36 cellular contexts compared by ENCODE assay signal in the genomic region with DNA sequence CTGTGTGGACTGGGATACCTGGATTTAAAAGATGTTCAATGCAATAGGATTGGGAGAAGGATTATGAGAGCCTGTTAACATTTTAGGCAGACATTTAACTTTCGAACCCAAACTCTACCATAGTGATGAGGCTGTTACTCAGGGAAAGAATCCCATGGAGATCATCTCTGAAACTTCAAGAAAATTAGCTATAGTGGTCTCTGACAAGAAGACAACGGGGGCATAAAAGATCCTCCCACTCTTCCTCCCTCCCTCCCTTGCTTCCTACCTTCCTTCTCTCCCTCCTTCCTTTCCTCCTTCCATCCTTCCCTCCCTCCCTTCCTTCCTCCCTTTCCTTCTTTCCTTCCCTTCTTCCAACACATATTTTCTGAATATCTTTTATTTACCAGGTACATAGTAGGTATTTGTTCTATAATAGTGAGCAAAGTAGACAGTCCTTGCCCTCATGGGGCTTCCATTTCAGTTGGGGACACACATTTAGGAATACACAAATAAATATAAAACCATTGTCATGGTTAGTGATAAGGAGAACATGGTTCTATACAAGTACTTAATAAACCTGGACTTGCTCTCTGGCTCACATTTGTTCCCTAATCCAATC.
"Had no signal": no experiment of that assay in that cellular context is flagged by ENCODE, and none has a peak within 500 bp of the region (broad histone marks: within the 10 kb centered on the region; RNA-seq: fewer than 3 reads in every experiment).

No MANE protein-coding gene starts in this region.

- H3K9me3 ChIP-seq: MG63 had no signal

- H3K4me3 ChIP-seq: MG63 had no signal

- H3K36me3 ChIP-seq: MG63 had no signal

- H3K27me3 ChIP-seq: MG63 had no signal

- DNase-seq: Karpas-422, Kasumi-1, MG63, MM.1S, MV-4-11, NCI-H1048, NCI-H1092, NCI-H1092 treated with DMSO at 0.1 percent for 48 hours, NCI-H1105, NCI-H1105 treated with DMSO at 0.1 percent for 48 hours, NCI-H1417, NCI-H1417 treated with DMSO at 0.1 percent for 48 hours, NCI-H1436, NCI-H1436 treated with DMSO at 0.1 percent for 48 hours, NCI-H146, NCI-H1694, NCI-H1694 treated with DMSO at 0.1 percent for 48 hours, NCI-H187, NCI-H187 treated with DMSO at 0.1 percent for 48 hours, NCI-H1930, NCI-H2029, NCI-H2029 treated with DMSO at 0.1 percent for 48 hours, NCI-H2081, NCI-H2081 treated with DMSO at 0.1 percent for 48 hours, NCI-H2107, NCI-H2171, NCI-H2171 treated with DMSO at 0.1 percent for 48 hours, NCI-H2227 treated with DMSO at 0.1 percent for 48 hours, NCI-H226, NCI-H345, NCI-H446, NCI-H446 treated with DMSO at 0.1 percent for 48 hours, NCI-H510A, NCI-H510A treated with DMSO at 0.1 percent for 48 hours, NCI-H524, NCI-H524 treated with DMSO at 0.1 percent for 48 hours had no signal
